8 cellular contexts compared by ENCODE assay signal in genomic region chr16:88561485-88562369, GRCh38. TPM values are rescaled to one million over a fixed set of nuclear protein-coding genes. Genes with fewer than 3 reads are reported as not detected.
DNase-seq lines count a peak whose midpoint lies in the region; ATAC-seq, FAIRE-seq and TF ChIP-seq lines count a peak whose summit lies in the region.

No MANE protein-coding gene starts in this region.

- H3K79me2 ChIP-seq in osteoblast (ENCODE audit: insufficient read depth, low read length): no peaks in the 10 kb centered on the region

- peak overlapping the region; percentile 93 for H2AFZ ChIP-seq in osteoblast (ENCODE audit: low read length)

- H3K9me3 ChIP-seq in osteoblast (ENCODE audit: low read depth, low read length): no peaks in the 10 kb centered on the region

- peaks cover under 1% of the 10 kb centered on the region for H3K27me3 ChIP-seq in osteoblast (ENCODE audit: insufficient read depth, low read length)

- no peaks in the 10 kb centered on the region for H3K36me3 ChIP-seq in osteoblast (ENCODE audit: insufficient read depth, low read length)

- TF ChIP-seq CTCF in GM10266 (IDR thresholded peaks at IDR 0.05; ENCODE audit: control insufficient read depth, insufficient read depth, low read depth, missing control alignments) (peak; percentile 78), fibroblast of the aortic adventitia (IDR thresholded peaks at IDR 0.05; ENCODE audit: insufficient read depth, low read length) (peak; percentile 86), osteoblast (IDR thresholded peaks at IDR 0.05; ENCODE audit: extremely low read depth, low read depth, low read length) (peak; percentile 63)

- peaks cover 6% of the 10 kb centered on the region for H3K4me1 ChIP-seq in osteoblast (ENCODE audit: insufficient read depth, low read length)

- peaks cover 8% of the 10 kb centered on the region for H4K20me1 ChIP-seq in osteoblast (ENCODE audit: insufficient read depth, low read length)

- ATAC-seq in GM21447 (IDR thresholded peaks at IDR 0.05; ENCODE audit: unreplicated experiment): no peak

- no peak for FAIRE-seq in urothelium cell line (lab: Jason Lieb, UNC)

- DNase-seq in 8988T (peak; percentile 84), GM10266 (ENCODE audit: extremely low spot score) (peak; percentile 80), NOMO-1 treated with DMSO at 0.1 percent for 48 hours (lab: John Stamatoyannopoulos, UW; ENCODE audit: unreplicated experiment) (peak; percentile 54), activated T-helper 1 cell treated with Interleukin-2 at 50 U/mL for 16 hours (ENCODE audit: low read depth) (peak; percentile 34), fibroblast of the aortic adventitia (ENCODE audit: low read depth) (peak; percentile 67), osteoblast (ENCODE audit: insufficient read length, low spot score, missing footprints) (peak; percentile 97), urothelium cell line (ENCODE audit: low spot score) (peak; percentile 74)

- peak overlapping the region; percentile 50 for H3K4me3 ChIP-seq in fibroblast of the aortic adventitia (ENCODE audit: low read depth, low read length)
- H3K4me3 ChIP-seq in osteoblast (ENCODE audit: insufficient read depth, low read length): peak overlapping the region; percentile 71

- no peak overlapping the region for H3K27ac ChIP-seq in osteoblast (ENCODE audit: low read depth, low read length)

- H3K4me2 ChIP-seq in osteoblast (ENCODE audit: insufficient read depth, low read length): peak overlapping the region; percentile 87

RNA-seq across cellular contexts. Expression of gene ZC3H18, which starts 8.5 kb away (rescaled TPM):
- total RNA-seq in fibroblast of the aortic adventitia (ENCODE audit: low replicate concordance) (13.3 and 23.8 TPM in 2 replicates), osteoblast (10.6 and 10.9 TPM in 2 replicates)

Comparison
In these comparisons a context has a peak if more than half of its experiments do, and no peak if none do; other contexts are left out.
1. DNase-seq: peak in every context shown above with its lines; median percentile 97 in osteoblast; 84 in 8988T; 80 in GM10266; 74 in urothelium cell line; 67 in fibroblast of the aortic adventitia; 54 in NOMO-1 treated with DMSO at 0.1 percent for 48 hours; 34 in activated T-helper 1 cell treated with Interleukin-2 at 50 U/mL for 16 hours.